In genomic region chr13:22967669-22968068, GRCh38 we compare ENCODE assay signal across 1 cellular context.
TF ChIP-seq lines count a peak whose summit lies in the region.

No MANE protein-coding gene starts in this region.

TF ChIP-seq in K562, 482 proteins besides CTCF, POLR2A, EP300 and RAD21 (continued from another document):
- no peak for TF ChIP-seq ETS1 (conservative IDR thresholded peaks at IDR 0.05; ENCODE audit: control insufficient read depth, low read depth, low read length)
- TF ChIP-seq NFIX (CRISPR knock-in tag; IDR thresholded peaks at IDR 0.05; ENCODE audit: low read depth), result peak; percentile 42; the same call in 1 of the 2 replicates
- no peak for TF ChIP-seq ZFPM2 (CRISPR knock-in tag; IDR thresholded peaks at IDR 0.05)
- TF ChIP-seq FOXJ2 (tag; IDR thresholded peaks at IDR 0.05), result no peak
- no peak for TF ChIP-seq BHLHE40 (IDR thresholded peaks at IDR 0.05; ENCODE audit: low read length)
- TF ChIP-seq BACH1 (tag; IDR thresholded peaks at IDR 0.05), result no peak
